In the genomic region with DNA sequence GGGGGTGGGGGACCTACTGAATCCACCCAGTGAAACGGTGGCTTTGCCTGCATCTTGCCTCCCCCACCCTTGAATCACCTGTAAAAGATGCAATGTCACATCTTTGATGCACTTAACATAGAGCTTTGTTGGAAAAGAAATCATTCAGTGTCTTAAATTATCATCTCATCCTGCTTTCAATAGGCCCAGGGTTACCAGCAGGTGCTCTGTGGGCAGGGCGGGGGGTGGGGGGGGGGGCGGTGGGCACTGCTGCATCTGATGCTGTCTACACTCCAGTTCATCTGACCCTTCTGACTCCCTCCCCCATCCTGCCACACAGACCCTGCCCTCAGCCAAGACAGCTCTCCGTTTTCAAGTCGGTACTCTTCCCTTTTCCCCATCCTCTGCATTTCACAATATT, we compare ENCODE assay signal across 1 cellular context.
TF ChIP-seq lines count a peak whose summit lies in the region.

No MANE protein-coding gene starts in this region.

TF ChIP-seq in GM12878, 131 proteins besides CTCF, POLR2A, EP300 and RAD21:
- peak; percentile 6; the same call in 1 of the 2 replicates for TF ChIP-seq MTA3 (IDR thresholded peaks at IDR 0.05; ENCODE audit: borderline replicate concordance, low read length)
- TF ChIP-seq, protein P1, sequence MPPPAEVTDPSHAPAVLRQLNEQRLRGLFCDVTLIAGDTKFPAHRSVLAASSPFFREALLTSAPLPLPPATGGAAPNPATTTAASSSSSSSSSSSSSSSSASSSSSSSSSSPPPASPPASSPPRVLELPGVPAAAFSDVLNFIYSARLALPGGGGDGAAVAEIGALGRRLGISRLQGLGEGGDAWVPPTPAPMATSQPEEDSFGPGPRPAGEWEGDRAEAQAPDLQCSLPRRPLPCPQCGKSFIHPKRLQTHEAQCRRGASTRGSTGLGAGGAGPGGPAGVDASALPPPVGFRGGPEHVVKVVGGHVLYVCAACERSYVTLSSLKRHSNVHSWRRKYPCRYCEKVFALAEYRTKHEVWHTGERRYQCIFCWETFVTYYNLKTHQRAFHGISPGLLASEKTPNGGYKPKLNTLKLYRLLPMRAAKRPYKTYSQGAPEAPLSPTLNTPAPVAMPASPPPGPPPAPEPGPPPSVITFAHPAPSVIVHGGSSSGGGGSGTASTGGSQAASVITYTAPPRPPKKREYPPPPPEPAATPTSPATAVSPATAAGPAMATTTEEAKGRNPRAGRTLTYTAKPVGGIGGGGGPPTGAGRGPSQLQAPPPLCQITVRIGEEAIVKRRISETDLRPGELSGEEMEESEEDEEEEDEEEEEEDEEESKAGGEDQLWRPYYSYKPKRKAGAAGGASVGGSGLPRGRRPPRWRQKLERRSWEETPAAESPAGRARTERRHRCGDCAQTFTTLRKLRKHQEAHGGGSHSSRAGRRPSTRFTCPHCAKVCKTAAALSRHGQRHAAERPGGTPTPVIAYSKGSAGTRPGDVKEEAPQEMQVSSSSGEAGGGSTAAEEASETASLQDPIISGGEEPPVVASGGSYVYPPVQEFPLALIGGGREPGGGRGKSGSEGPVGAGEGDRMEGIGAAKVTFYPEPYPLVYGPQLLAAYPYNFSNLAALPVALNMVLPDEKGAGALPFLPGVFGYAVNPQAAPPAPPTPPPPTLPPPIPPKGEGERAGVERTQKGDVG (CRISPR knock-in tag; IDR thresholded peaks at IDR 0.05): no peak
- peak; percentile 24; the same call in 1 of the 2 replicates for TF ChIP-seq POLR2AphosphoS5 (IDR thresholded peaks at IDR 0.05; ENCODE audit: low read length)
- 0 out of 3 replicates have a peak, but pooled peaks have one; percentile 5 for TF ChIP-seq POU2F2 (IDR thresholded peaks at IDR 0.05; ENCODE audit: borderline replicate concordance, low read depth, low read length)
- peak; percentile 33; the same call in 1 of the 2 replicates for TF ChIP-seq POLR2AphosphoS2 (IDR thresholded peaks at IDR 0.05; ENCODE audit: low read depth, low read length)
- TF ChIP-seq SMC3 (IDR thresholded peaks at IDR 0.05; ENCODE audit: borderline replicate concordance, low read length): no peak
- TF ChIP-seq RCOR1 (conservative IDR thresholded peaks at IDR 0.05; ENCODE audit: low read depth, low read length): no peak
- no peak for TF ChIP-seq NBN (IDR thresholded peaks at IDR 0.05)
- TF ChIP-seq, protein P2, sequence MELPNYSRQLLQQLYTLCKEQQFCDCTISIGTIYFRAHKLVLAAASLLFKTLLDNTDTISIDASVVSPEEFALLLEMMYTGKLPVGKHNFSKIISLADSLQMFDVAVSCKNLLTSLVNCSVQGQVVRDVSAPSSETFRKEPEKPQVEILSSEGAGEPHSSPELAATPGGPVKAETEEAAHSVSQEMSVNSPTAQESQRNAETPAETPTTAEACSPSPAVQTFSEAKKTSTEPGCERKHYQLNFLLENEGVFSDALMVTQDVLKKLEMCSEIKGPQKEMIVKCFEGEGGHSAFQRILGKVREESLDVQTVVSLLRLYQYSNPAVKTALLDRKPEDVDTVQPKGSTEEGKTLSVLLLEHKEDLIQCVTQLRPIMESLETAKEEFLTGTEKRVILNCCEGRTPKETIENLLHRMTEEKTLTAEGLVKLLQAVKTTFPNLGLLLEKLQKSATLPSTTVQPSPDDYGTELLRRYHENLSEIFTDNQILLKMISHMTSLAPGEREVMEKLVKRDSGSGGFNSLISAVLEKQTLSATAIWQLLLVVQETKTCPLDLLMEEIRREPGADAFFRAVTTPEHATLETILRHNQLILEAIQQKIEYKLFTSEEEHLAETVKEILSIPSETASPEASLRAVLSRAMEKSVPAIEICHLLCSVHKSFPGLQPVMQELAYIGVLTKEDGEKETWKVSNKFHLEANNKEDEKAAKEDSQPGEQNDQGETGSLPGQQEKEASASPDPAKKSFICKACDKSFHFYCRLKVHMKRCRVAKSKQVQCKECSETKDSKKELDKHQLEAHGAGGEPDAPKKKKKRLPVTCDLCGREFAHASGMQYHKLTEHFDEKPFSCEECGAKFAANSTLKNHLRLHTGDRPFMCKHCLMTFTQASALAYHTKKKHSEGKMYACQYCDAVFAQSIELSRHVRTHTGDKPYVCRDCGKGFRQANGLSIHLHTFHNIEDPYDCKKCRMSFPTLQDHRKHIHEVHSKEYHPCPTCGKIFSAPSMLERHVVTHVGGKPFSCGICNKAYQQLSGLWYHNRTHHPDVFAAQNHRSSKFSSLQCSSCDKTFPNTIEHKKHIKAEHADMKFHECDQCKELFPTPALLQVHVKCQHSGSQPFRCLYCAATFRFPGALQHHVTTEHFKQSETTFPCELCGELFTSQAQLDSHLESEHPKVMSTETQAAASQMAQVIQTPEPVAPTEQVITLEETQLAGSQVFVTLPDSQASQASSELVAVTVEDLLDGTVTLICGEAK (IDR thresholded peaks at IDR 0.05; ENCODE audit: borderline replicate concordance): no peak
- TF ChIP-seq CEBPB (IDR thresholded peaks at IDR 0.05; ENCODE audit: borderline replicate concordance in 1 of 2, low read depth in 2 of 2, low read length in 2 of 2): 0 out of 4 replicates have a peak, but pooled peaks of 1 of the 2 experiments have one; percentile 10
- TF ChIP-seq, protein P3, sequence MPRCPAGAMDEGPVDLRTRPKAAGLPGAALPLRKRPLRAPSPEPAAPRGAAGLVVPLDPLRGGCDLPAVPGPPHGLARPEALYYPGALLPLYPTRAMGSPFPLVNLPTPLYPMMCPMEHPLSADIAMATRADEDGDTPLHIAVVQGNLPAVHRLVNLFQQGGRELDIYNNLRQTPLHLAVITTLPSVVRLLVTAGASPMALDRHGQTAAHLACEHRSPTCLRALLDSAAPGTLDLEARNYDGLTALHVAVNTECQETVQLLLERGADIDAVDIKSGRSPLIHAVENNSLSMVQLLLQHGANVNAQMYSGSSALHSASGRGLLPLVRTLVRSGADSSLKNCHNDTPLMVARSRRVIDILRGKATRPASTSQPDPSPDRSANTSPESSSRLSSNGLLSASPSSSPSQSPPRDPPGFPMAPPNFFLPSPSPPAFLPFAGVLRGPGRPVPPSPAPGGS (IDR thresholded peaks at IDR 0.05; ENCODE audit: borderline replicate concordance, insufficient read depth, low read depth, low read length, poor library complexity, severe bottlenecking): peak; percentile 9
- TF ChIP-seq BHLHE40 (IDR thresholded peaks at IDR 0.05; ENCODE audit: borderline replicate concordance in 1 of 2, low read depth in 2 of 2, low read length in 1 of 2): no peak
